Comparison of ENCODE assay signal across 18 cellular contexts in the genomic region with DNA sequence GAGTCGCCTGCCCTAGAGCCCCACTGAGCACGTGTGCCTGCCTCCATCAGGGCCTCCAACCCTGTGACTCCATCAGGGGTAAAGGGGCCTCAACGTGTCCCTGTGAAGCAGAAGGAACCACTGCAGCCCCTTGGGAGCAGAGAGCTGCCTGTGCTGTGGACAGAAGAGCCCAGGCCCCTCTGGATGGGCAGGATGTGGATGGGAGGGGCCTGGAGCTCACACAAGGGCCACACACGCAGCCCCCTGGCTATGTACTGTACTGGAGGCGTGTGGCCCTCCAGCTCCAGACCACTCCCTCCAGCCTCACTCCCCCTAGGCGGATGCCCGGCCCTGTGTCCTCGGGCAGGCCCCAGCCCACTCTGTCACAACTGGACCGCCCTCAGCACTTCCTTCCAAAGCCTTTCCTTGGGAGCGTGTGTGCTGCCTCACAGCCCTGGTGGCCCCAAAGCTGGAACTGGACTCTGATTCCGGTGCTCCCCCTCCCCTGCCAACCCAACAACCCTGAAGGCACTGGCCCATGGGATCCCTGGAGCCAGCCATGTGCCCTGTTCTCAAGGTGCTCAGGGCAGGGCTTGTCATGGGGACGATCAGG.
DNase-seq lines count a peak whose midpoint lies in the region; ATAC-seq, FAIRE-seq and TF ChIP-seq lines count a peak whose summit lies in the region.
"Had no signal": no experiment of that assay in that cellular context is flagged by ENCODE, and none has a peak within 500 bp of the region (broad histone marks: within the 10 kb centered on the region; RNA-seq: fewer than 3 reads in every experiment).

No MANE protein-coding gene starts in this region.

- H4K20me1 ChIP-seq in BLaER1 treated with 17β-estradiol and CSF1 and Interleukin-3, amounts not matched to agents 10 nM and 100 nM = 0 out of 22 replicates have a peak, but pooled peaks cover 0 to 16% (median 0%) of the 10 kb centered on the region in 11 experiments
- H4K20me1 ChIP-seq in H1 (replicated peaks in 1 of 2; ENCODE audit: control insufficient read depth in 1 of 2, insufficient read depth in 2 of 2, low read length in 2 of 2) (peaks cover 0 to 4% of the 10 kb centered on the region in 2 experiments), osteoblast (ENCODE audit: insufficient read depth, low read length) (no peaks in the 10 kb centered on the region)

- peak overlapping the region in 6 of 11 experiments; percentile 2 to 46 (median 32); a peak in 9 of 22 replicates for H3K4me2 ChIP-seq in BLaER1 treated with 17β-estradiol and CSF1 and Interleukin-3, amounts not matched to agents 10 nM and 100 nM
- H3K4me2 ChIP-seq in H1 (ENCODE audit: insufficient read depth in 1 of 2, low read depth in 2 of 2, low read length in 2 of 2) = no peak overlapping the region
- no peak overlapping the region for H3K4me2 ChIP-seq in osteoblast (ENCODE audit: insufficient read depth, low read length)

- 0 out of 2 replicates have a peak overlapping the region, but pooled peaks have one; percentile 39 for H2BK12ac ChIP-seq in H1 (ENCODE audit: low read depth, low read length)

- H3K14ac ChIP-seq in H1 (ENCODE audit: insufficient read length) = no peak overlapping the region

- TF ChIP-seq CTCF in H1 (IDR thresholded peaks at IDR 0.05; ENCODE audit: control extremely low read depth in 1 of 3, insufficient read depth in 1 of 3, low read depth in 1 of 3, low read length in 3 of 3) = no peak
- TF ChIP-seq CTCF in osteoblast (IDR thresholded peaks at IDR 0.05; ENCODE audit: extremely low read depth, low read depth, low read length) = no peak
- no peak for TF ChIP-seq CTCF in testis (IDR thresholded peaks at IDR 0.05)

- H3K79me2 ChIP-seq in H1 (ENCODE audit: control insufficient read depth in 1 of 2, insufficient read depth in 2 of 2, low read length in 2 of 2) (no peaks in the 10 kb centered on the region), osteoblast (ENCODE audit: insufficient read depth, low read length) (no peaks in the 10 kb centered on the region)

- no peak overlapping the region for H3K56ac ChIP-seq in H1 (replicated peaks; ENCODE audit: insufficient read length, low read depth, low read length)

- H3K27me3 ChIP-seq in BLaER1 treated with 17β-estradiol and CSF1 and Interleukin-3, amounts not matched to agents 10 nM and 100 nM = no peaks in the 10 kb centered on the region
- H3K27me3 ChIP-seq in H1 (replicated peaks in 1 of 4; ENCODE audit: control insufficient read depth in 3 of 4, extremely low read depth in 1 of 4, insufficient read depth in 3 of 4, low read length in 3 of 4) = no peaks in the 10 kb centered on the region
- H3K27me3 ChIP-seq in osteoblast (ENCODE audit: insufficient read depth, low read length) = no peaks in the 10 kb centered on the region
- no peaks in the 10 kb centered on the region for H3K27me3 ChIP-seq in testis
- no peaks in the 10 kb centered on the region for H3K27me3 ChIP-seq in SJCRH30

- CTCF ChIA-PET in H1 (lab: Charles Lee; ENCODE audit: partially characterized antibody) = interaction anchor here (0.6 to 1.4 kb wide), 3 partner anchors 11 to 301 kb away, joined by 3 to 6 read pairs (median 3); no protein-coding TSS in a partner anchor

- H2AFZ ChIP-seq in H1 (ENCODE audit: low read length) (no peak overlapping the region), osteoblast (ENCODE audit: low read length) (no peak overlapping the region)

- no peak overlapping the region for H4K8ac ChIP-seq in H1 (ENCODE audit: extremely low read depth, insufficient read depth, low read length)

- 90% methylated on average over 12 of the region's 12 CpGs; no CpG with 5 or more reads in 1 of the 2 experiments for WGBS in H1 (ENCODE audit: extremely low coverage in 1 of 2, insufficient coverage in 1 of 2, insufficient read length in 1 of 2, insufficient replicate concordance in 2 of 2, low coverage in 1 of 2, low lambda C conversion rate in 2 of 2, missing lambda C conversion rate in 1 of 2), 2 experiments
- WGBS in testis, 2 donors = 79 to 89% methylated on average over 8 to 12 of the region's 12 CpGs

- no peak overlapping the region for H3K4me3 ChIP-seq in BLaER1 treated with 17β-estradiol and CSF1 and Interleukin-3, amounts not matched to agents 10 nM and 100 nM
- H3K4me3 ChIP-seq in H1 (ENCODE audit: extremely low read depth in 1 of 4, insufficient read depth in 2 of 4, low read depth in 3 of 4, low read length in 4 of 4) (no peak overlapping the region), osteoblast (ENCODE audit: insufficient read depth, low read length) (no peak overlapping the region), testis (no peak overlapping the region), SJCRH30 (no peak overlapping the region)

- H3K23ac ChIP-seq in H1 (ENCODE audit: insufficient read length) = no peak overlapping the region

- H3K18ac ChIP-seq in H1 (ENCODE audit: extremely low read depth, low read length) = no peak overlapping the region

- H3K27ac ChIP-seq in BLaER1 treated with 17β-estradiol and CSF1 and Interleukin-3, amounts not matched to agents 10 nM and 100 nM = no peak overlapping the region
- H3K27ac ChIP-seq in H1 (ENCODE audit: low read depth, low read length) (no peak overlapping the region), osteoblast (ENCODE audit: low read depth, low read length) (no peak overlapping the region), testis (no peak overlapping the region), SJCRH30 (no peak overlapping the region)

- DNase-seq in H1 (ENCODE audit: low read depth in 1 of 2, low spot score in 2 of 2) (no peak), osteoblast (ENCODE audit: insufficient read length, low spot score, missing footprints) (peak; percentile 63), testis (peak; percentile 7), SJCRH30 (no peak), kidney glomerular epithelial cell (lab: John Stamatoyannopoulos, UW) (no peak)
- DNase-seq: CD8-positive, alpha-beta T cell; COR-L47; DMS153; DMS79 treated with DMSO at 0.1 percent for 48 hours; EL had no signal

- H2BK15ac ChIP-seq in H1 (ENCODE audit: low read length) = no peak overlapping the region; the same call in 1 of the 2 replicates

- no peak for TF ChIP-seq EP300 in H1 (IDR thresholded peaks at IDR 0.05; ENCODE audit: borderline replicate concordance in 1 of 2, low read depth in 2 of 2, low read length in 2 of 2)

- H3K4ac ChIP-seq in H1 (replicated peaks; ENCODE audit: insufficient read length, low read depth, low read length) = no peak overlapping the region

- no peak overlapping the region for H4K5ac ChIP-seq in H1 (ENCODE audit: insufficient read length, low read depth, low read length)

- no peak overlapping the region for H2BK5ac ChIP-seq in H1 (ENCODE audit: low read depth, low read length)

- intact Hi-C loops in testis (cut with DNase I; ENCODE audit: low total_unique reads) = no loop called here

- POLR2A ChIA-PET in H1 (lab: Charles Lee; ENCODE audit: partially characterized antibody) = no interaction called here

- no peaks in the 10 kb centered on the region for H3K9me3 ChIP-seq in BLaER1 treated with 17β-estradiol and CSF1 and Interleukin-3, amounts not matched to agents 10 nM and 100 nM (replicated peaks in 1 of 11)
- H3K9me3 ChIP-seq in H1 (ENCODE audit: insufficient read depth in 2 of 2, low read depth in 1 of 2, low read length in 1 of 2) = no peaks in the 10 kb centered on the region
- peaks cover 4% of the 10 kb centered on the region for H3K9me3 ChIP-seq in osteoblast (ENCODE audit: low read depth, low read length)
- H3K9me3 ChIP-seq in testis = no peaks in the 10 kb centered on the region
- H3K9me3 ChIP-seq in SJCRH30 (replicated peaks) = no peaks in the 10 kb centered on the region

- H2BK120ac ChIP-seq in H1 (replicated peaks; ENCODE audit: low read depth, low read length) = no peak overlapping the region

- peaks cover 5% of the 10 kb centered on the region; the same call in 1 of the 2 replicates for H3K79me1 ChIP-seq in H1 (ENCODE audit: low read depth, low read length)

- H3K4me1 ChIP-seq in BLaER1 treated with 17β-estradiol and CSF1 and Interleukin-3, amounts not matched to agents 10 nM and 100 nM = peaks cover 0 to 14% (median 9%) of the 10 kb centered on the region in 10 experiments; a peak in 11 of 20 replicates
- H3K4me1 ChIP-seq in H1 (replicated peaks in 1 of 4; ENCODE audit: control insufficient read depth in 3 of 4, insufficient read depth in 4 of 4, low read length in 3 of 4) = peaks cover 0 to under 1% (median 0%) of the 10 kb centered on the region in 4 experiments; a peak in 1 of 7 replicates
- H3K4me1 ChIP-seq in osteoblast (ENCODE audit: insufficient read depth, low read length) = no peaks in the 10 kb centered on the region
- no peaks in the 10 kb centered on the region for H3K4me1 ChIP-seq in testis
- no peaks in the 10 kb centered on the region for H3K4me1 ChIP-seq in SJCRH30

- peaks cover 6% of the 10 kb centered on the region for H3K23me2 ChIP-seq in H1 (ENCODE audit: low read depth, low read length)

- peak overlapping the region; percentile 36 for H4K91ac ChIP-seq in H1 (replicated peaks; ENCODE audit: insufficient read length, low read length)

- no peak for TF ChIP-seq RAD21 in H1 (IDR thresholded peaks at IDR 0.05 in 1 of 2, conservative IDR thresholded peaks at IDR 0.05 in 1 of 2; ENCODE audit: low read depth in 2 of 2, low read length in 2 of 2)

- no peak for ATAC-seq in HG03139 (IDR thresholded peaks at IDR 0.05; ENCODE audit: unreplicated experiment)
- ATAC-seq: CD8-positive, alpha-beta T cell; HCT116 had no signal

- no peak for FAIRE-seq in H1 (lab: Jason Lieb, UNC)
- FAIRE-seq: A204.1, D721Med, G401.6, GM12891, GM19239 had no signal

- TF ChIP-seq POLR2A in H1 (IDR thresholded peaks at IDR 0.05; ENCODE audit: control extremely low read depth in 1 of 2, low read depth in 2 of 2, low read length in 2 of 2) (no peak), testis (IDR thresholded peaks at IDR 0.05) (no peak)

- no peak overlapping the region for H2BK20ac ChIP-seq in H1 (ENCODE audit: low read length)

- peak overlapping the region in 1 of 11 experiments; percentile 12; a peak in 1 of 22 replicates for H3K9ac ChIP-seq in BLaER1 treated with 17β-estradiol and CSF1 and Interleukin-3, amounts not matched to agents 10 nM and 100 nM
- no peak overlapping the region for H3K9ac ChIP-seq in H1 (replicated peaks in 1 of 4; ENCODE audit: extremely low read depth in 1 of 4, low read depth in 3 of 4, low read length in 3 of 4)

- H2AK5ac ChIP-seq in H1 (ENCODE audit: low read depth, low read length) = no peak overlapping the region

- H3K36me3 ChIP-seq in BLaER1 treated with 17β-estradiol and CSF1 and Interleukin-3, amounts not matched to agents 10 nM and 100 nM = no peaks in the 10 kb centered on the region
- H3K36me3 ChIP-seq in H1 (ENCODE audit: control insufficient read depth in 2 of 4, insufficient read depth in 4 of 4, low read length in 3 of 4) (no peaks in the 10 kb centered on the region; a peak in 1 of 8 replicates), osteoblast (ENCODE audit: insufficient read depth, low read length) (no peaks in the 10 kb centered on the region), testis (ENCODE audit: low read depth, missing control alignments) (no peaks in the 10 kb centered on the region), SJCRH30 (no peaks in the 10 kb centered on the region)

Comparison
In these comparisons a context has a peak if more than half of its experiments do, and no peak if none do; other contexts are left out.
1. H3K4me2 ChIP-seq: peak in BLaER1 treated with 17β-estradiol and CSF1 and Interleukin-3, amounts not matched to agents 10 nM and 100 nM (6 of 11); none in H1 (0 of 2) and osteoblast (single experiment).
2. DNase-seq: peak in osteoblast (single experiment) and testis (single experiment); none in H1 (0 of 2), SJCRH30 (0 of 2) and kidney glomerular epithelial cell (single experiment).